Comparison of ENCODE assay signal across 8 cellular contexts in the genomic region with DNA sequence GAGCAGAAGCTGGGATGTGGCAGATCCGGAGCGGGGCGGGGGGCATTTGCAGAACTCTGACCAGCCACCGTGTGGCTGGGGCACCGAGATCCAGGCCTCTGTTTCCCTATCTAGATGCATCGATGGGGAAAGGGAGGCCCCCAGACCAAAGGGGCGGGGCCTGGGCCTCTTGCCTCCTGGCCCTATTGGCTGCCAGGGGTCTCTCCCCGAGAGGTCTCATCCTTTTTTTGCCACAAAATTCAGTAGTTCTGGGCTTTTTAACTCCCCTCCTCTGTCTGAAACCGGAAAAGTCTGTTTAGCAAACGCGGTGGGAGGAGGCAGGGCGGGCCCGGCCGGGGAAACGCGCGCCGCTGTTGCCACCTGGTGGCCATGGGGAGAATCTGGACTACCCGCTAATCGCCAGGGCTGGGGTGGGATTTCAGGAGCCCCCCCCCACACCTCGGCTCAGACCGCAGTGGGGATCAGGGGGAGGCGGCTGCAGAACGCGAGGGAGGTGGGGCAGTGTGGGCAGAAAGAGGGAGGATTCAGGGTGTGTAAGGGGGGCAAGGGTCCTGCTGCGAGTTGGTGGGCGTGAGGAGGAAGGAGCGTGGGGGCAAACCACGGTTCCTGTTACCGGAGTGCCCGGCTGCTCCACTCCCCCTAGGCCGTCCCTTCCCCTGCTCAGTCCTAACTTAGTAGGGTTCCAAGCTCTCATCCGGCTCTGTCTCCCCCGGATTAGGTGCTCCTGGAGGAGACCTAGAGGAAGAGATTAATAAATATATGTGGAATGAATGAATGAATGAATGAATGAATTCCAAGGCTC. TPM values are rescaled to one million over a fixed set of nuclear protein-coding genes. Genes with fewer than 3 reads are reported as not detected.
DNase-seq lines count a peak whose midpoint lies in the region; ATAC-seq and TF ChIP-seq lines count a peak whose summit lies in the region.

No MANE protein-coding gene starts in this region.

- no peaks in the 10 kb centered on the region for H3K79me2 ChIP-seq in HCT116 (ENCODE audit: insufficient read depth, low read length)

- no peaks in the 10 kb centered on the region for H3K27me3 Mint-ChIP-seq in activated CD4-positive, alpha-beta T cell treated with anti-CD3 and anti-CD28 coated beads for 36 hours

- TF ChIP-seq CTCF in BJ (IDR thresholded peaks at IDR 0.05; ENCODE audit: insufficient read depth, low read depth, low read length): peak; percentile 90
- peak; percentile 85 to 96 (median 93) for TF ChIP-seq CTCF in HCT116 (IDR thresholded peaks at IDR 0.05 in 2 of 3, conservative IDR thresholded peaks at IDR 0.05 in 1 of 3; ENCODE audit: borderline replicate concordance in 1 of 3, insufficient read depth in 1 of 3, low read depth in 2 of 3, low read length in 2 of 3)
- TF ChIP-seq CTCF in choroid plexus epithelial cell (conservative IDR thresholded peaks at IDR 0.05; ENCODE audit: low read depth, low read length): peak; percentile 89

- ATAC-seq in HCT116 (peak; percentile 86), HG02970 (IDR thresholded peaks at IDR 0.05; ENCODE audit: low FRiP score, unreplicated experiment) (no peak)
- ATAC-seq in activated CD4-positive, alpha-beta T cell treated with anti-CD3 and anti-CD28 coated beads for 36 hours: peak; percentile 92

- H3K9me3 ChIP-seq in HCT116 (ENCODE audit: control insufficient read depth in 1 of 2, insufficient read depth in 1 of 2, low read depth in 1 of 2, low read length in 2 of 2): no peaks in the 10 kb centered on the region

- BruUV-seq in HCT116 (replicated peaks; lab: Mats Ljungman, UMichigan): no TSS peak

- peaks cover 6 to 32% of the 10 kb centered on the region in 2 experiments; a peak in 3 of 4 replicates for H3K4me1 ChIP-seq in HCT116 (ENCODE audit: control insufficient read depth in 1 of 2, insufficient read depth in 2 of 2, low read length in 2 of 2)

- H3K4me3 Mint-ChIP-seq in activated CD4-positive, alpha-beta T cell treated with anti-CD3 and anti-CD28 coated beads for 36 hours: no peak overlapping the region

- H3K4me1 Mint-ChIP-seq in activated CD4-positive, alpha-beta T cell treated with anti-CD3 and anti-CD28 coated beads for 36 hours: peaks cover 9% of the 10 kb centered on the region

- no peaks in the 10 kb centered on the region for H4K20me1 ChIP-seq in HCT116 (ENCODE audit: insufficient read depth)

- TF ChIP-seq POLR2A in HCT116 (IDR thresholded peaks at IDR 0.05; ENCODE audit: borderline replicate concordance, extremely low read depth, insufficient read depth, insufficient read length): no peak

- RAD21 ChIA-PET in HCT116 (lab: Charles Lee; ENCODE audit: low non-redundant PET in 1 of 2, low total read pairs in 2 of 2, uncharacterized antibody in 2 of 2, unreplicated experiment in 2 of 2): interaction anchor here in 1 of 2 experiments (0.6 to 1.3 kb wide), 2 partner anchors 120 to 149 kb away, joined by 3 read pairs; no protein-coding TSS in a partner anchor

- intact Hi-C loops in HCT116 (cut with micrococcal nuclease): loop anchor here (1.0 to 5.0 kb wide), 2 partner anchors 51 to 111 kb away; no protein-coding TSS in a partner anchor
- intact Hi-C loops in activated CD4-positive, alpha-beta T cell treated with anti-CD3 and anti-CD28 coated beads for 36 hours (cut with DNase I, micrococcal nuclease): loop anchor here (1.0 to 5.0 kb wide), 7 partner anchors 13 to 120 kb away; no protein-coding TSS in a partner anchor

- H3K4me3 ChIP-seq in BJ (ENCODE audit: low read depth, low read length) (no peak overlapping the region), HCT116 (replicated peaks in 1 of 2; ENCODE audit: low read depth in 1 of 2, low read length in 2 of 2) (peak overlapping the region; percentile 29 to 45), choroid plexus epithelial cell (ENCODE audit: low read depth, low read length) (peak overlapping the region; percentile 34)

- H3K9me2 ChIP-seq in HCT116 (ENCODE audit: insufficient read depth): no peaks in the 10 kb centered on the region

- peak overlapping the region; percentile 41 for H3K9ac ChIP-seq in HCT116 (ENCODE audit: low read length)

- H2AFZ ChIP-seq in HCT116 (ENCODE audit: low read depth, low read length, poor library complexity, severe bottlenecking): peak overlapping the region; percentile 48

- H3K27ac ChIP-seq in HCT116 (ENCODE audit: low read depth, low read length): peak overlapping the region; percentile 54
- peak overlapping the region; percentile 96 for H3K27ac ChIP-seq in layer of hippocampus (ENCODE audit: low read depth, low read length)

- POLR2A ChIA-PET in BJ (lab: Charles Lee): no interaction called here
- POLR2A ChIA-PET in HCT116 (lab: Charles Lee): interaction anchor here (1.0 kb wide), 1 partner anchor 36 kb away, joined by 3 read pairs; no protein-coding TSS in a partner anchor
- POLR2A ChIA-PET in activated CD4-positive, alpha-beta T cell treated with anti-CD3 and anti-CD28 coated beads for 36 hours (lab: Charles Lee): no interaction called here

- TF ChIP-seq RAD21 in HCT116 (IDR thresholded peaks at IDR 0.05; ENCODE audit: low read depth): peak; percentile 98

- H3K36me3 ChIP-seq in BJ (ENCODE audit: control insufficient read depth, insufficient read depth, low read length): no peaks in the 10 kb centered on the region
- H3K36me3 ChIP-seq in HCT116 (ENCODE audit: control insufficient read depth in 1 of 2, insufficient read depth in 2 of 2, low read length in 2 of 2): no peaks in the 10 kb centered on the region

- DNase-seq in BJ (ENCODE audit: low read depth): no peak
- DNase-seq in HCT116 (ENCODE audit: low read depth, low spot score): peak; percentile 26
- peak; percentile 83 for DNase-seq in NCI-H2227 (lab: John Stamatoyannopoulos, UW; ENCODE audit: unreplicated experiment)
- peak; percentile 91 for DNase-seq in activated CD4-positive, alpha-beta T cell treated with anti-CD3 and anti-CD28 coated beads for 36 hours
- DNase-seq in choroid plexus epithelial cell (ENCODE audit: low read depth): peak; percentile 83
- DNase-seq in stimulated activated CD4-positive, alpha-beta T cell treated with anti-CD3 and anti-CD28 coated beads, Interleukin-15, amount 100 ng/mL, for 48 hours (ENCODE audit: low read depth in 2 of 2): peak; percentile 52 to 75

- H3K4me2 ChIP-seq in HCT116 (ENCODE audit: low read length): peak overlapping the region; percentile 76

- H3K36me3 Mint-ChIP-seq in activated CD4-positive, alpha-beta T cell treated with anti-CD3 and anti-CD28 coated beads for 36 hours (ENCODE audit: low read depth): peaks cover 9% of the 10 kb centered on the region

- H3K9me3 Mint-ChIP-seq in activated CD4-positive, alpha-beta T cell treated with anti-CD3 and anti-CD28 coated beads for 36 hours (ENCODE audit: low read depth): no peaks in the 10 kb centered on the region

- no peaks in the 10 kb centered on the region; the same call in 1 of the 2 replicates for H3K27me3 ChIP-seq in BJ (ENCODE audit: control insufficient read depth, insufficient read depth, low read length)
- H3K27me3 ChIP-seq in HCT116 (ENCODE audit: insufficient read depth, low read length): no peaks in the 10 kb centered on the region
- H3K27me3 ChIP-seq in layer of hippocampus (ENCODE audit: control insufficient read depth, insufficient read depth, low read length): no peaks in the 10 kb centered on the region

- CTCF ChIA-PET in BJ (lab: Yijun Ruan, JAX): interaction anchor here (0.6 to 8.4 kb wide), 26 partner anchors 10 to 126 kb away, joined by 3 to 120 read pairs (median 4); partner anchors contain the start of genes ARRDC2, CCDC124 and MAST3
- CTCF ChIA-PET in HCT116 (lab: Charles Lee): interaction anchor here (0.6 to 1.6 kb wide), 3 partner anchors 48 to 120 kb away, joined by 3 to 5 read pairs (median 5); no protein-coding TSS in a partner anchor
- CTCF ChIA-PET in activated CD4-positive, alpha-beta T cell treated with anti-CD3 and anti-CD28 coated beads for 36 hours (lab: Charles Lee): interaction anchor here (0.7 to 7.9 kb wide), 9 partner anchors 13 to 120 kb away, joined by 3 to 71 read pairs (median 4); partner anchors contain the start of gene ARRDC2

- H3K27ac Mint-ChIP-seq in activated CD4-positive, alpha-beta T cell treated with anti-CD3 and anti-CD28 coated beads for 36 hours: peak overlapping the region; percentile 74

TF ChIP-seq in HCT116, 20 proteins besides CTCF, POLR2A, EP300 and RAD21 (continues in another document):
- TF ChIP-seq SP1 (IDR thresholded peaks at IDR 0.05; ENCODE audit: low read depth): no peak
- no peak for TF ChIP-seq YY1 (IDR thresholded peaks at IDR 0.05; ENCODE audit: extremely low read depth, insufficient replicate concordance, low read depth, low read length)
- TF ChIP-seq TCF7L2 (IDR thresholded peaks at IDR 0.05; ENCODE audit: borderline replicate concordance, extremely low read depth, insufficient read depth, insufficient read length): no peak
- no peak for TF ChIP-seq POLR2AphosphoS5 (IDR thresholded peaks at IDR 0.05; ENCODE audit: low read depth, low read length)
- TF ChIP-seq ATF3 (IDR thresholded peaks at IDR 0.05): no peak
- TF ChIP-seq EZH2 (IDR thresholded peaks at IDR 0.05): no peak
- no peak for TF ChIP-seq SRF (IDR thresholded peaks at IDR 0.05; ENCODE audit: low read depth)
- TF ChIP-seq CEBPB (IDR thresholded peaks at IDR 0.05; ENCODE audit: low read depth): no peak
- TF ChIP-seq ZFX (IDR thresholded peaks at IDR 0.05): no peak
- no peak for TF ChIP-seq SIN3A (IDR thresholded peaks at IDR 0.05; ENCODE audit: low read depth)
- TF ChIP-seq ZNF274 (IDR thresholded peaks at IDR 0.05; ENCODE audit: low read depth, low read length): no peak

RNA-seq across cellular contexts. Expression of gene IL12RB1, which starts 28.3 kb away (rescaled TPM):
- polyA plus RNA-seq in BJ (2011; rRNA removed): 0.10 and 0.13 TPM in 2 replicates
- 0.21 TPM in 1 of 2 replicates, not detected in the other for polyA minus RNA-seq in BJ (2011; rRNA and poly(A)+ RNA removed)
- not detected for total RNA-seq in HCT116 (2021; ENCODE audit: unreplicated experiment)
- not detected in 2 replicates for polyA plus RNA-seq in HCT116 (2012)
- total RNA-seq in activated CD4-positive, alpha-beta T cell treated with anti-CD3 and anti-CD28 coated beads for 36 hours: 10 to 100 TPM; 17.2 to 20.0 TPM

RNA-seq across cellular contexts. Expression of gene MAST3, which starts 39.2 kb away (rescaled TPM):
- polyA plus RNA-seq in BJ (2011; rRNA removed): 1.9 and 2.8 TPM in 2 replicates
- 3.6 and 4.9 TPM in 2 replicates for polyA minus RNA-seq in BJ (2011; rRNA and poly(A)+ RNA removed)
- total RNA-seq in HCT116 (2021; ENCODE audit: unreplicated experiment): 14.2 TPM
- 7.0 and 7.2 TPM in 2 replicates for polyA plus RNA-seq in HCT116 (2012)
- 10 to 100 TPM; 17.4 to 20.1 TPM for total RNA-seq in activated CD4-positive, alpha-beta T cell treated with anti-CD3 and anti-CD28 coated beads for 36 hours

RNA-seq across cellular contexts. Expression of gene ARRDC2, which starts 50.4 kb away (rescaled TPM):
- polyA plus RNA-seq in BJ (2011; rRNA removed): 4.5 and 6.0 TPM in 2 replicates
- 3.3 and 3.8 TPM in 2 replicates for polyA minus RNA-seq in BJ (2011; rRNA and poly(A)+ RNA removed)
- total RNA-seq in HCT116 (2021; ENCODE audit: unreplicated experiment): 36.5 TPM
- 19.2 and 25.3 TPM in 2 replicates for polyA plus RNA-seq in HCT116 (2012)
- total RNA-seq in activated CD4-positive, alpha-beta T cell treated with anti-CD3 and anti-CD28 coated beads for 36 hours: 10 to 100 TPM; 13.5 to 21.7 TPM

Comparison
In these comparisons a context has a peak if more than half of its experiments do, and no peak if none do; other contexts are left out.
1. RNA of gene IL12RB1, which starts 28.3 kb away (total RNA-seq): 17.2 to 20.0 TPM in activated CD4-positive, alpha-beta T cell treated with anti-CD3 and anti-CD28 coated beads for 36 hours; not detected in HCT116 (single experiment); every median in the first group is over 10 times any median in the second.
2. Peak in every context shown above with its lines, with median percentiles within 50 percentile points of each other: CTCF ChIP-seq.